21 cellular contexts compared by ENCODE assay signal in the genomic region with DNA sequence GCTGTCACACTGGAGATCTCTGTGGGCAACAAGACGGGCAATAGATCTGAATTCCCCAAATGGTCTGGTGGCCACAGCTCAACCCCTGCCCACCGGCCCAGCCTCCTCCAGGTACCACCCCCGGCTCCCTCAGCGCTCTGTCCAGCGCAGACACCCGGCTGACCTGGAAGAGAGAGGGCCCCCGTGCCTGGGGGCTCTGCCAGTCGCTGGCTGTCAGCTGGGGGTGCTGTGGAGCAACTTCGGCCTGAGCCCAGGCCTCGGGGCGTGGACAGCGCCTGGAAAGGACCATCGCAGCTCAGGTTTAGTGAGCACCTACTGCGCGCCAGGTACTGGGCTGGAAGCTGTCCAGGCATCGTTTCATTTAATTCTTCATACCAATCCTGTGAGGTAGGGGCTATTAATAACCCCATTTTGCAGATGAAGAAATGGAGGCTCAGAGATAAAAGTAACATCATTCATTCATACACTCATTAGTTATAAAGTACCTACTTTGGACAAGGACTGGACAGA. TPM values are rescaled to one million over a fixed set of nuclear protein-coding genes. Genes with fewer than 3 reads are reported as not detected.
DNase-seq lines count a peak whose midpoint lies in the region; ATAC-seq and TF ChIP-seq lines count a peak whose summit lies in the region.
"Had no signal": no experiment of that assay in that cellular context is flagged by ENCODE, and none has a peak within 500 bp of the region (broad histone marks: within the 10 kb centered on the region; RNA-seq: fewer than 3 reads in every experiment).

No MANE protein-coding gene starts in this region.

- ATAC-seq in activated T-cell treated with anti-CD3 and anti-CD28 coated beads, Interleukin-2, amount 50 U/mL, for 72 hours (replicated peaks in 1 of 2), result no peak

- TF ChIP-seq CTCF in Loucy (conservative IDR thresholded peaks at IDR 0.05; ENCODE audit: low read length), result 0 out of 2 replicates have a peak, but pooled peaks have one; percentile 14
- peak; percentile 20 for TF ChIP-seq CTCF in choroid plexus epithelial cell (conservative IDR thresholded peaks at IDR 0.05; ENCODE audit: low read depth, low read length)
- no peak for TF ChIP-seq CTCF in nephron (IDR thresholded peaks at IDR 0.05; ENCODE audit: unreplicated experiment in 3 of 3)

- no peaks in the 10 kb centered on the region for H3K27me3 Mint-ChIP-seq in nephron (ENCODE audit: low read depth)
- H3K27me3 Mint-ChIP-seq in activated T-cell treated with anti-CD3 and anti-CD28 coated beads, Interleukin-2, amount 50 U/mL, for 72 hours (ENCODE audit: low read depth), result no peaks in the 10 kb centered on the region

- H3K9me2 ChIP-seq in Loucy (replicated peaks; ENCODE audit: low read depth, low read length), result no peaks in the 10 kb centered on the region

- H3K27ac ChIP-seq in BLaER1, result 0 out of 2 replicates have a peak overlapping the region, but pooled peaks have one; percentile 41
- H3K27ac ChIP-seq: C4-2B, HL-60 had no signal

- no peaks in the 10 kb centered on the region for H3K9me3 Mint-ChIP-seq in nephron
- H3K9me3 Mint-ChIP-seq in activated T-cell treated with anti-CD3 and anti-CD28 coated beads, Interleukin-2, amount 50 U/mL, for 72 hours, result no peaks in the 10 kb centered on the region

- H4K20me1 ChIP-seq in BLaER1, result peaks cover 75% of the 10 kb centered on the region
- peaks cover 5% of the 10 kb centered on the region for H4K20me1 ChIP-seq in Loucy (ENCODE audit: insufficient read depth, low read length, poor library complexity, severe bottlenecking)

- H3K36me3 ChIP-seq in BLaER1, result peaks cover 73% of the 10 kb centered on the region
- peaks cover 67% of the 10 kb centered on the region; the same call in 1 of the 2 replicates for H3K36me3 ChIP-seq in Loucy (ENCODE audit: insufficient read depth, low read length)

- H3K9ac ChIP-seq in BLaER1 (no peak overlapping the region), Loucy (ENCODE audit: low read depth, low read length, poor library complexity, severe bottlenecking) (no peak overlapping the region)

- H3K4me3 ChIP-seq in BLaER1 (no peak overlapping the region), Loucy (ENCODE audit: low read length, poor library complexity, severe bottlenecking) (no peak overlapping the region), choroid plexus epithelial cell (ENCODE audit: low read depth, low read length) (no peak overlapping the region)
- H3K4me3 ChIP-seq: testis had no signal

- H3K27me3 ChIP-seq in BLaER1 (no peaks in the 10 kb centered on the region), Loucy (ENCODE audit: insufficient read depth, low read length, poor library complexity, severe bottlenecking) (no peaks in the 10 kb centered on the region)
- H3K27me3 ChIP-seq: testis had no signal

- H3K9me3 ChIP-seq in BLaER1 (no peaks in the 10 kb centered on the region), Loucy (ENCODE audit: insufficient read depth, low read depth, low read length) (no peaks in the 10 kb centered on the region)
- H3K9me3 ChIP-seq: testis had no signal

- H3K4me2 ChIP-seq in BLaER1 (no peak overlapping the region), Loucy (ENCODE audit: low read depth, low read length, poor library complexity, severe bottlenecking) (no peak overlapping the region)

- peaks cover 50% of the 10 kb centered on the region for H3K4me1 ChIP-seq in BLaER1
- H3K4me1 ChIP-seq in Loucy (ENCODE audit: insufficient read depth, low read length, poor library complexity, severe bottlenecking), result peaks cover 32% of the 10 kb centered on the region

- peaks cover 8% of the 10 kb centered on the region; the same call in 1 of the 2 replicates for H3K79me2 ChIP-seq in Loucy (ENCODE audit: insufficient read depth, low read length)

- H3K27ac Mint-ChIP-seq in nephron, result peak overlapping the region in 2 of 3 experiments; percentile 19 to 94
- H3K27ac Mint-ChIP-seq in activated T-cell treated with anti-CD3 and anti-CD28 coated beads, Interleukin-2, amount 50 U/mL, for 72 hours, result no peak overlapping the region

- H2AFZ ChIP-seq in Loucy (ENCODE audit: low read length), result no peak overlapping the region

- peaks cover 47% of the 10 kb centered on the region for H3K36me3 Mint-ChIP-seq in nephron (ENCODE audit: low read depth)
- H3K36me3 Mint-ChIP-seq in activated T-cell treated with anti-CD3 and anti-CD28 coated beads, Interleukin-2, amount 50 U/mL, for 72 hours (ENCODE audit: insufficient read depth in 2 of 2), result no peaks in the 10 kb centered on the region

- no peak for DNase-seq in choroid plexus epithelial cell (ENCODE audit: low read depth)
- DNase-seq in activated T-cell treated with anti-CD3 and anti-CD28 coated beads, Interleukin-2, amount 50 U/mL, for 72 hours, result no peak
- no peak for DNase-seq in SIG-M5 treated with dmso at 0.1 percent for 504 hours (lab: John Stamatoyannopoulos, UW; ENCODE audit: unreplicated experiment)
- no peak for DNase-seq in KG1 (lab: John Stamatoyannopoulos, UW)
- DNase-seq in RKO (ENCODE audit: low spot score), result no peak
- DNase-seq: ACHN; activated CD4-positive, alpha-beta T cell treated with anti-CD3 and anti-CD28 coated beads, Interleukin-2, amount 50 U/mL, for 4 hours; activated gamma-delta T cell treated with Interleukin-2 at 50 U/mL for 16 hours; effector memory CD4-positive, alpha-beta T cell; IMR-90; islet precursor cell; MM.1S; NCI-H2171 treated with DMSO at 0.1 percent for 48 hours; NCI-H748 treated with DMSO at 0.1 percent for 48 hours; OCI-M1; testis had no signal

- 0 out of 2 replicates have a peak, but pooled peaks cover 3% of the 10 kb centered on the region for H3F3A ChIP-seq in Loucy (ENCODE audit: low read depth)

- H3K4me1 Mint-ChIP-seq in nephron, result peaks cover 36% of the 10 kb centered on the region
- peaks cover 27% of the 10 kb centered on the region for H3K4me1 Mint-ChIP-seq in activated T-cell treated with anti-CD3 and anti-CD28 coated beads, Interleukin-2, amount 50 U/mL, for 72 hours (ENCODE audit: low read depth)

- no peak overlapping the region for H3K4me3 Mint-ChIP-seq in nephron
- H3K4me3 Mint-ChIP-seq in activated T-cell treated with anti-CD3 and anti-CD28 coated beads, Interleukin-2, amount 50 U/mL, for 72 hours, result no peak overlapping the region

RNA-seq across cellular contexts. Expression of gene AHDC1, which starts 51.0 kb away (rescaled TPM):
- 1 to 10 TPM; 8.4 to 9.3 TPM for total RNA-seq in activated T-cell treated with anti-CD3 and anti-CD28 coated beads, Interleukin-2, amount 50 U/mL, for 72 hours

Comparison
In these comparisons a context has a peak if more than half of its experiments do, and no peak if none do; other contexts are left out.
1. CTCF ChIP-seq: peak in Loucy (single experiment) and choroid plexus epithelial cell (single experiment); none in nephron (0 of 3).